In the genomic region with DNA sequence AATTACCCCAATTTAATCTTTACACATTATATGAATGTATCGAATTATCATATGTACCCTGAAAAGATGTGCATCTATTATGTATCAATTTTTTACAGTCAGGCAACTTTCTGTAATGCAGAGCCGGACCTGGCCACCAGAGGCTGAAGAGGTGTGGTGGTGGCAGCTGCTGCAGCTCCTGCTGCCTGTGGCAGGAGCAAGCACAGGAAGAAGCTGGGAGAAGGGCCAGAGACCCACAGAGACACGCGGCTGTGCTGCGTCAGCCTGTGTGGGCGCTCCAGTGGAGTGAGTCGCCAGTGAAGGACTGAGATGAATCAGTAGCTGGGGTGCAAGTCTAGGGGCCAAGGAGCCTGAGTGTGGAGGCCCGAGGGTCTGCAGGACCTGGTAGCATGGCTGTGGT, we compare ENCODE assay signal across 8 cellular contexts.
DNase-seq lines count a peak whose midpoint lies in the region; ATAC-seq and TF ChIP-seq lines count a peak whose summit lies in the region.

No MANE protein-coding gene starts in this region.

- peak overlapping the region; percentile 35 for H3K27ac Mint-ChIP-seq in activated CD8-positive, alpha-beta T cell treated with anti-CD3 and anti-CD28 coated beads, Interleukin-2, amount 10 ng/mL, durations not matched to agents 7 days and 5 days
- no peak overlapping the region for H3K27ac Mint-ChIP-seq in nephron progenitor cell

- POLR2A ChIA-PET in HEK293T (lab: Yijun Ruan, JAX) = no interaction called here
- POLR2A ChIA-PET in activated CD8-positive, alpha-beta T cell treated with anti-CD3 and anti-CD28 coated beads, Interleukin-2, amount 10 ng/mL, durations not matched to agents 7 days and 5 days (lab: Charles Lee) = no interaction called here

- CTCF ChIA-PET in HEK293T (lab: Yijun Ruan, JAX) = no interaction called here
- CTCF ChIA-PET in activated CD8-positive, alpha-beta T cell treated with anti-CD3 and anti-CD28 coated beads, Interleukin-2, amount 10 ng/mL, durations not matched to agents 7 days and 5 days (lab: Charles Lee) = no interaction called here

- H3K9me3 Mint-ChIP-seq in activated CD8-positive, alpha-beta T cell treated with anti-CD3 and anti-CD28 coated beads, Interleukin-2, amount 10 ng/mL, durations not matched to agents 7 days and 5 days (ENCODE audit: insufficient read depth) = no peaks in the 10 kb centered on the region
- H3K9me3 Mint-ChIP-seq in nephron progenitor cell = no peaks in the 10 kb centered on the region

- peaks cover 31% of the 10 kb centered on the region for H3K27me3 Mint-ChIP-seq in activated CD8-positive, alpha-beta T cell treated with anti-CD3 and anti-CD28 coated beads, Interleukin-2, amount 10 ng/mL, durations not matched to agents 7 days and 5 days (ENCODE audit: low read depth)
- H3K27me3 Mint-ChIP-seq in nephron progenitor cell (ENCODE audit: low read depth, poor library complexity) = peaks cover 3% of the 10 kb centered on the region

- no peaks in the 10 kb centered on the region for H3K36me3 Mint-ChIP-seq in activated CD8-positive, alpha-beta T cell treated with anti-CD3 and anti-CD28 coated beads, Interleukin-2, amount 10 ng/mL, durations not matched to agents 7 days and 5 days (ENCODE audit: low read depth)
- no peaks in the 10 kb centered on the region for H3K36me3 Mint-ChIP-seq in nephron progenitor cell (ENCODE audit: low read depth)

- no peak overlapping the region for H3K4me3 Mint-ChIP-seq in activated CD8-positive, alpha-beta T cell treated with anti-CD3 and anti-CD28 coated beads, Interleukin-2, amount 10 ng/mL, durations not matched to agents 7 days and 5 days
- H3K4me3 Mint-ChIP-seq in nephron progenitor cell = no peak overlapping the region

- TF ChIP-seq CTCF in nephron progenitor cell (IDR thresholded peaks at IDR 0.05) = peak; percentile 11

- DNase-seq in D341Med (ENCODE audit: low spot score) = peak; percentile 48
- DNase-seq in HEK293T (ENCODE audit: extremely low spot score) = peak; percentile 53
- DNase-seq in activated CD8-positive, alpha-beta T cell treated with anti-CD3 and anti-CD28 coated beads, Interleukin-2, amount 10 ng/mL, durations not matched to agents 7 days and 5 days = no peak
- DNase-seq in nephron progenitor cell = no peak
- DNase-seq in cerebellar nuclear complex (lab: John Stamatoyannopoulos, UW) = no peak
- DNase-seq in SIG-M5 treated with dmso at 0.1 percent for 504 hours (lab: John Stamatoyannopoulos, UW; ENCODE audit: unreplicated experiment) = no peak

- no peak for ATAC-seq in activated CD8-positive, alpha-beta T cell treated with anti-CD3 and anti-CD28 coated beads, Interleukin-2, amount 10 ng/mL, durations not matched to agents 7 days and 5 days
- no peak for ATAC-seq in HG02623 (IDR thresholded peaks at IDR 0.05; ENCODE audit: unreplicated experiment)
- no peak for ATAC-seq in GM21619 (IDR thresholded peaks at IDR 0.05; ENCODE audit: unreplicated experiment)

- no peaks in the 10 kb centered on the region for H3K4me1 Mint-ChIP-seq in activated CD8-positive, alpha-beta T cell treated with anti-CD3 and anti-CD28 coated beads, Interleukin-2, amount 10 ng/mL, durations not matched to agents 7 days and 5 days (ENCODE audit: low read depth)
- peaks cover 14% of the 10 kb centered on the region for H3K4me1 Mint-ChIP-seq in nephron progenitor cell

TF ChIP-seq in HEK293T, 16 proteins besides CTCF, POLR2A, EP300 and RAD21:
- TF ChIP-seq FOXM1 (IDR thresholded peaks at IDR 0.05; ENCODE audit: borderline replicate concordance) (no peak), FOXK2 (IDR thresholded peaks at IDR 0.05) (no peak), LEF1 (IDR thresholded peaks at IDR 0.05; ENCODE audit: borderline replicate concordance) (no peak), HDGF (IDR thresholded peaks at IDR 0.05; ENCODE audit: borderline replicate concordance) (no peak), BHLHE40 (IDR thresholded peaks at IDR 0.05; ENCODE audit: borderline replicate concordance) (no peak), FOXA1 (IDR thresholded peaks at IDR 0.05) (no peak), L3MBTL2 (conservative IDR thresholded peaks at IDR 0.05) (no peak), SP1 (IDR thresholded peaks at IDR 0.05) (no peak), NFRKB (IDR thresholded peaks at IDR 0.05) (no peak), ARNT (IDR thresholded peaks at IDR 0.05) (no peak), TARDBP (IDR thresholded peaks at IDR 0.05) (no peak), SUZ12 (IDR thresholded peaks at IDR 0.05) (no peak), ELF4 (IDR thresholded peaks at IDR 0.05) (no peak)
- TF ChIP-seq, protein P1, sequence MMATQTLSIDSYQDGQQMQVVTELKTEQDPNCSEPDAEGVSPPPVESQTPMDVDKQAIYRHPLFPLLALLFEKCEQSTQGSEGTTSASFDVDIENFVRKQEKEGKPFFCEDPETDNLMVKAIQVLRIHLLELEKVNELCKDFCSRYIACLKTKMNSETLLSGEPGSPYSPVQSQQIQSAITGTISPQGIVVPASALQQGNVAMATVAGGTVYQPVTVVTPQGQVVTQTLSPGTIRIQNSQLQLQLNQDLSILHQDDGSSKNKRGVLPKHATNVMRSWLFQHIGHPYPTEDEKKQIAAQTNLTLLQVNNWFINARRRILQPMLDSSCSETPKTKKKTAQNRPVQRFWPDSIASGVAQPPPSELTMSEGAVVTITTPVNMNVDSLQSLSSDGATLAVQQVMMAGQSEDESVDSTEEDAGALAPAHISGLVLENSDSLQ (IDR thresholded peaks at IDR 0.05) = no peak

Comparison
In these comparisons a context has a peak if more than half of its experiments do, and no peak if none do; other contexts are left out.
1. DNase-seq: peak in D341Med (single experiment) and HEK293T (single experiment); none in activated CD8-positive, alpha-beta T cell treated with anti-CD3 and anti-CD28 coated beads, Interleukin-2, amount 10 ng/mL, durations not matched to agents 7 days and 5 days (single experiment), nephron progenitor cell (single experiment), cerebellar nuclear complex (0 of 2) and SIG-M5 treated with dmso at 0.1 percent for 504 hours (single experiment).